ENCODE assay signal across 1 cellular context in genomic region chr11:65502852-65503603, GRCh38.
TF ChIP-seq lines count a peak whose summit lies in the region.

No MANE protein-coding gene starts in this region.

TF ChIP-seq in K562, 482 proteins besides CTCF, POLR2A, EP300 and RAD21 (continued from another document and continues in another):
- TF ChIP-seq MLX (CRISPR knock-in tag; conservative IDR thresholded peaks at IDR 0.05) (peak in 1 of 2 experiments; percentile 93; a peak in 2 of 4 replicates), ZEB2 (IDR thresholded peaks at IDR 0.05) (no peak), ZNF384 (IDR thresholded peaks at IDR 0.05; ENCODE audit: low read depth, low read length) (no peak), ZC3H11A (IDR thresholded peaks at IDR 0.05; ENCODE audit: low read depth, low read length) (no peak), MTA3 (IDR thresholded peaks at IDR 0.05; ENCODE audit: borderline replicate concordance) (0 out of 2 replicates have a peak, but pooled peaks have one; percentile 23), GTF2A2 (tag; IDR thresholded peaks at IDR 0.05) (no peak), SMARCA5 (IDR thresholded peaks at IDR 0.05) (no peak), ZBTB34 (CRISPR knock-in tag; IDR thresholded peaks at IDR 0.05) (no peak), CUX1 (CRISPR knock-in tag; IDR thresholded peaks at IDR 0.05) (no peak), SMARCE1 (IDR thresholded peaks at IDR 0.05) (0 out of 2 replicates have a peak, but pooled peaks have one; percentile 10), ZZZ3 (IDR thresholded peaks at IDR 0.05) (no peak), ZNF551 (CRISPR knock-in tag; IDR thresholded peaks at IDR 0.05) (peak; percentile 94), NCOA4 (IDR thresholded peaks at IDR 0.05; ENCODE audit: partially characterized antibody) (no peak), ZNF197 (CRISPR knock-in tag; IDR thresholded peaks at IDR 0.05; ENCODE audit: low read depth) (no peak), PHF21A (IDR thresholded peaks at IDR 0.05; ENCODE audit: borderline replicate concordance, low read depth) (no peak), MTA1 (IDR thresholded peaks at IDR 0.05; ENCODE audit: borderline replicate concordance) (no peak), RFX5 (IDR thresholded peaks at IDR 0.05; ENCODE audit: low read depth, low read length) (peak; percentile 61; the same call in 1 of the 2 replicates), ZNF282 (CRISPR knock-in tag; IDR thresholded peaks at IDR 0.05) (no peak), ZNF79 (CRISPR knock-in tag; IDR thresholded peaks at IDR 0.05; ENCODE audit: low read depth) (no peak), ILF3 (IDR thresholded peaks at IDR 0.05; ENCODE audit: borderline replicate concordance) (peak; percentile 87), ZFP30 (CRISPR knock-in tag; IDR thresholded peaks at IDR 0.05; ENCODE audit: borderline replicate concordance) (peak; percentile 91; the same call in 1 of the 2 replicates), BACH1 (tag; IDR thresholded peaks at IDR 0.05) (no peak), RBM14 (IDR thresholded peaks at IDR 0.05; ENCODE audit: borderline replicate concordance, insufficient read depth, low read depth, low read length) (0 out of 2 replicates have a peak, but pooled peaks have one; percentile 61), DACH1 (IDR thresholded peaks at IDR 0.05; ENCODE audit: partially characterized antibody) (no peak), ZNF592 (IDR thresholded peaks at IDR 0.05) (no peak), ZNF316 (IDR thresholded peaks at IDR 0.05) (no peak), ZNF274 (IDR thresholded peaks at IDR 0.05; ENCODE audit: borderline replicate concordance, low read depth, low read length) (no peak), CCNT2 (IDR thresholded peaks at IDR 0.05; ENCODE audit: borderline replicate concordance, extremely low read depth, insufficient read length, low read depth, low read length) (peak; percentile 58), SPI1 (IDR thresholded peaks at IDR 0.05; ENCODE audit: borderline replicate concordance, low read depth, low read length) (no peak), POLR2G (IDR thresholded peaks at IDR 0.05; ENCODE audit: low read depth, low read length) (peak; percentile 4; the same call in 1 of the 2 replicates), STAT5A (IDR thresholded peaks at IDR 0.05; ENCODE audit: borderline replicate concordance, low read length) (peak; percentile 76; the same call in 1 of the 2 replicates), CAMTA2 (CRISPR knock-in tag; conservative IDR thresholded peaks at IDR 0.05) (no peak), NFATC3 (IDR thresholded peaks at IDR 0.05) (no peak), AFF1 (IDR thresholded peaks at IDR 0.05; ENCODE audit: low read depth in 1 of 2, partially characterized antibody in 2 of 2) (peak; percentile 41 to 54), ZNF239 (CRISPR knock-in tag; IDR thresholded peaks at IDR 0.05) (no peak), ZNF324 (CRISPR knock-in tag; IDR thresholded peaks at IDR 0.05) (peak; percentile 67; the same call in 1 of the 2 replicates), AFF4 (CRISPR knock-in tag; IDR thresholded peaks at IDR 0.05) (peak; percentile 97), THAP7 (CRISPR knock-in tag; IDR thresholded peaks at IDR 0.05) (peak; percentile 39; the same call in 1 of the 2 replicates), DDX20 (tag; IDR thresholded peaks at IDR 0.05; ENCODE audit: low read depth) (no peak), CREB1 (IDR thresholded peaks at IDR 0.05) (peak; percentile 54), CREB1 (CRISPR knock-in tag; IDR thresholded peaks at IDR 0.05) (peak; percentile 34; the same call in 1 of the 2 replicates)
